In genomic region chr5:119291056-119291455, GRCh38 we compare ENCODE assay signal across 13 cellular contexts.
DNase-seq lines count a peak whose midpoint lies in the region; ATAC-seq and TF ChIP-seq lines count a peak whose summit lies in the region.
"Had no signal": no experiment of that assay in that cellular context is flagged by ENCODE, and none has a peak within 500 bp of the region (broad histone marks: within the 10 kb centered on the region; RNA-seq: fewer than 3 reads in every experiment).

No MANE protein-coding gene starts in this region.

- DNase-seq in T-helper 1 cell (no peak), NCI-H146 (lab: John Stamatoyannopoulos, UW) (peak; percentile 80), trophoblast cell (no peak), spleen (no peak)
- DNase-seq in activated naive CD8-positive, alpha-beta T cell treated with anti-CD3 and anti-CD28 coated beads, Interleukin-2, amount 50 U/mL, for 24 hours, result no peak
- DNase-seq: MV-4-11; right lobe of liver; stimulated activated CD4-positive, alpha-beta T cell treated with anti-CD3 and anti-CD28 coated beads, Interleukin-4, amount 100 ng/mL, for 1 hour had no signal

- no peak for TF ChIP-seq POLR2A in spleen (IDR thresholded peaks at IDR 0.05)

- no peak for ATAC-seq in activated naive CD8-positive, alpha-beta T cell treated with anti-CD3 and anti-CD28 coated beads, Interleukin-2, amount 50 U/mL, for 24 hours
- ATAC-seq in HG03108 (IDR thresholded peaks at IDR 0.05; ENCODE audit: unreplicated experiment) (no peak), HG03342 (IDR thresholded peaks at IDR 0.05; ENCODE audit: unreplicated experiment) (no peak)
- ATAC-seq: A549 had no signal

- H4K91ac ChIP-seq in trophoblast cell (ENCODE audit: low read depth, low read length), result no peak overlapping the region

- H3K9me3 Mint-ChIP-seq in T-helper 1 cell treated with Interleukin-12 subunit alpha and Interleukin-12 subunit beta and Interleukin-4 antibody, amounts not matched to agents 30 μg/mL and 1 μg/mL, for 36 hours, result peaks cover 19% of the 10 kb centered on the region
- no peaks in the 10 kb centered on the region for H3K9me3 Mint-ChIP-seq in activated naive CD8-positive, alpha-beta T cell treated with anti-CD3 and anti-CD28 coated beads, Interleukin-2, amount 50 U/mL, for 24 hours

- no peak overlapping the region for H2AFZ ChIP-seq in trophoblast cell (ENCODE audit: insufficient read depth, low read length, poor library complexity)

- no peak overlapping the region for H2AK5ac ChIP-seq in trophoblast cell (ENCODE audit: low read length)

- H3K36me3 ChIP-seq in trophoblast cell (ENCODE audit: control insufficient read depth in 1 of 2, insufficient read depth in 2 of 2, low read length in 2 of 2) (no peaks in the 10 kb centered on the region), spleen (no peaks in the 10 kb centered on the region)
- H3K36me3 ChIP-seq: right lobe of liver had no signal

- no peak overlapping the region for H2BK120ac ChIP-seq in trophoblast cell (ENCODE audit: insufficient read depth, low read length, poor library complexity)

- H3K27ac ChIP-seq in trophoblast cell (ENCODE audit: low read depth, low read length) (no peak overlapping the region), spleen (peak overlapping the region in 4 of 8 donors; percentile 69 to 71 (median 70))
- H3K27ac ChIP-seq: right lobe of liver had no signal

- H4K8ac ChIP-seq in trophoblast cell (ENCODE audit: low read depth, low read length), result no peak overlapping the region

- peaks cover 65% of the 10 kb centered on the region for H3K4me1 Mint-ChIP-seq in T-helper 1 cell treated with Interleukin-12 subunit alpha and Interleukin-12 subunit beta and Interleukin-4 antibody, amounts not matched to agents 30 μg/mL and 1 μg/mL, for 36 hours (ENCODE audit: low read depth)
- H3K4me1 Mint-ChIP-seq in activated naive CD8-positive, alpha-beta T cell treated with anti-CD3 and anti-CD28 coated beads, Interleukin-2, amount 50 U/mL, for 24 hours, result peaks cover 77% of the 10 kb centered on the region

- H2BK12ac ChIP-seq in trophoblast cell (ENCODE audit: low read length), result no peak overlapping the region

- H3K4me1 ChIP-seq in trophoblast cell (ENCODE audit: control insufficient read depth in 1 of 2, insufficient read depth in 2 of 2, low read length in 2 of 2) (peaks cover 19 to 21% of the 10 kb centered on the region in 2 experiments), spleen (peaks cover 39 to 75% (median 67%) of the 10 kb centered on the region in 6 donors)
- H3K4me1 ChIP-seq: right lobe of liver had no signal

- no peaks in the 10 kb centered on the region for H3K27me3 Mint-ChIP-seq in T-helper 1 cell treated with Interleukin-12 subunit alpha and Interleukin-12 subunit beta and Interleukin-4 antibody, amounts not matched to agents 30 μg/mL and 1 μg/mL, for 36 hours (ENCODE audit: low read depth)
- H3K27me3 Mint-ChIP-seq in activated naive CD8-positive, alpha-beta T cell treated with anti-CD3 and anti-CD28 coated beads, Interleukin-2, amount 50 U/mL, for 24 hours, result no peaks in the 10 kb centered on the region

- no peak overlapping the region for H3K4me2 ChIP-seq in trophoblast cell (ENCODE audit: low read length)
- H3K4me2 ChIP-seq: A549 had no signal

- H3K27me3 ChIP-seq in trophoblast cell (ENCODE audit: insufficient read depth, low read length) (no peaks in the 10 kb centered on the region), spleen (replicated peaks in 1 of 7) (no peaks in the 10 kb centered on the region)
- H3K27me3 ChIP-seq: right lobe of liver had no signal

- H4K12ac ChIP-seq in trophoblast cell (ENCODE audit: low read depth, low read length), result no peak overlapping the region

- no peak overlapping the region for H3K14ac ChIP-seq in trophoblast cell (ENCODE audit: low read length)

- H3K4ac ChIP-seq in trophoblast cell (ENCODE audit: low read depth, low read length), result no peak overlapping the region

- H3K9ac ChIP-seq in trophoblast cell (ENCODE audit: low read length), result peak overlapping the region; percentile 34

- H3K4me3 ChIP-seq in trophoblast cell (ENCODE audit: low read depth, low read length), result no peak overlapping the region
- H3K4me3 ChIP-seq in spleen, result no peak overlapping the region
- H3K4me3 ChIP-seq: A549, lung, right lobe of liver had no signal

- intact Hi-C loops in spleen (cut with DNase I; ENCODE audit: low total_unique reads), result no loop called here

- H3K27ac Mint-ChIP-seq in T-helper 1 cell treated with Interleukin-12 subunit alpha and Interleukin-12 subunit beta and Interleukin-4 antibody, amounts not matched to agents 30 μg/mL and 1 μg/mL, for 36 hours, result peak overlapping the region; percentile 69
- H3K27ac Mint-ChIP-seq in activated naive CD8-positive, alpha-beta T cell treated with anti-CD3 and anti-CD28 coated beads, Interleukin-2, amount 50 U/mL, for 24 hours, result peak overlapping the region; percentile 92

- H3K36me3 Mint-ChIP-seq in T-helper 1 cell treated with Interleukin-12 subunit alpha and Interleukin-12 subunit beta and Interleukin-4 antibody, amounts not matched to agents 30 μg/mL and 1 μg/mL, for 36 hours (ENCODE audit: low read depth), result peaks cover 39% of the 10 kb centered on the region
- peaks cover 27% of the 10 kb centered on the region for H3K36me3 Mint-ChIP-seq in activated naive CD8-positive, alpha-beta T cell treated with anti-CD3 and anti-CD28 coated beads, Interleukin-2, amount 50 U/mL, for 24 hours (ENCODE audit: low read depth)

- no peak overlapping the region for H3K18ac ChIP-seq in trophoblast cell (ENCODE audit: low read length)

- no peak overlapping the region for H2BK5ac ChIP-seq in trophoblast cell (ENCODE audit: low read depth, low read length, poor library complexity)

- TF ChIP-seq CTCF in spleen (IDR thresholded peaks at IDR 0.05 in 8 of 11, conservative IDR thresholded peaks at IDR 0.05 in 3 of 11), result no peak

- peaks cover 16% of the 10 kb centered on the region for H3K79me1 ChIP-seq in trophoblast cell (ENCODE audit: low read length)

- H3K79me2 ChIP-seq in trophoblast cell (ENCODE audit: control insufficient read depth, insufficient read depth, low read length, poor library complexity), result no peaks in the 10 kb centered on the region

- no peak overlapping the region for H3K4me3 Mint-ChIP-seq in T-helper 1 cell treated with Interleukin-12 subunit alpha and Interleukin-12 subunit beta and Interleukin-4 antibody, amounts not matched to agents 30 μg/mL and 1 μg/mL, for 36 hours
- no peak overlapping the region for H3K4me3 Mint-ChIP-seq in activated naive CD8-positive, alpha-beta T cell treated with anti-CD3 and anti-CD28 coated beads, Interleukin-2, amount 50 U/mL, for 24 hours

- H3K23ac ChIP-seq in trophoblast cell (ENCODE audit: low read length), result no peak overlapping the region

- H3K9me3 ChIP-seq in trophoblast cell (ENCODE audit: insufficient read depth, low read depth, low read length) (no peaks in the 10 kb centered on the region), spleen (peaks cover 0 to 4% (median 0%) of the 10 kb centered on the region in 8 donors)
- H3K9me3 ChIP-seq: A549, right lobe of liver had no signal

- WGBS in trophoblast cell (ENCODE audit: extremely low coverage, insufficient coverage, insufficient read length), result no CpG with 5 or more reads among the region's 5 CpGs
- WGBS in spleen, 5 donors, result 86 to 93% (median 88%) methylated on average over 5 of the region's 5 CpGs
